Comparison of ENCODE assay signal across 1 cellular context in the genomic region with DNA sequence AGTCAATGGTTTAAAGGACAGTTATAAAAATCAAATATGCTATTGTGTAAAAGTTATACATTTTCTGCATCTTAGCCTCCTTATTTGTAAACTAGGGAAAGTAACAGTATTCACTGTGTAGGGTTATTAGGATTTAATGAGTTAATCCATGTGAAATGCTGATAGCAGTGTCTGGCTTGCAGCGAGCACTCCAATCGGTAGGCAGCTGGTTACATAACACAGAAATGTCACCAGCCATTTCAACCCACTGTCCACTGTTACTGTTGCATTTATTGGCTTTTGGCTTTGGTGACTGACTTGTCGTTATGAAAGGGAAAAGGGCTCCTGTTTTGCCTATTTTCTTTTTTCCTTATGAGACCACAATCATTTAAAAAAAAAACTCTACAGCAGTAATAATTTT.
TF ChIP-seq lines count a peak whose summit lies in the region.

No MANE protein-coding gene starts in this region.

TF ChIP-seq in HepG2, 621 proteins besides CTCF, POLR2A, EP300 and RAD21 (continued from another document):
- TF ChIP-seq, protein P1, sequence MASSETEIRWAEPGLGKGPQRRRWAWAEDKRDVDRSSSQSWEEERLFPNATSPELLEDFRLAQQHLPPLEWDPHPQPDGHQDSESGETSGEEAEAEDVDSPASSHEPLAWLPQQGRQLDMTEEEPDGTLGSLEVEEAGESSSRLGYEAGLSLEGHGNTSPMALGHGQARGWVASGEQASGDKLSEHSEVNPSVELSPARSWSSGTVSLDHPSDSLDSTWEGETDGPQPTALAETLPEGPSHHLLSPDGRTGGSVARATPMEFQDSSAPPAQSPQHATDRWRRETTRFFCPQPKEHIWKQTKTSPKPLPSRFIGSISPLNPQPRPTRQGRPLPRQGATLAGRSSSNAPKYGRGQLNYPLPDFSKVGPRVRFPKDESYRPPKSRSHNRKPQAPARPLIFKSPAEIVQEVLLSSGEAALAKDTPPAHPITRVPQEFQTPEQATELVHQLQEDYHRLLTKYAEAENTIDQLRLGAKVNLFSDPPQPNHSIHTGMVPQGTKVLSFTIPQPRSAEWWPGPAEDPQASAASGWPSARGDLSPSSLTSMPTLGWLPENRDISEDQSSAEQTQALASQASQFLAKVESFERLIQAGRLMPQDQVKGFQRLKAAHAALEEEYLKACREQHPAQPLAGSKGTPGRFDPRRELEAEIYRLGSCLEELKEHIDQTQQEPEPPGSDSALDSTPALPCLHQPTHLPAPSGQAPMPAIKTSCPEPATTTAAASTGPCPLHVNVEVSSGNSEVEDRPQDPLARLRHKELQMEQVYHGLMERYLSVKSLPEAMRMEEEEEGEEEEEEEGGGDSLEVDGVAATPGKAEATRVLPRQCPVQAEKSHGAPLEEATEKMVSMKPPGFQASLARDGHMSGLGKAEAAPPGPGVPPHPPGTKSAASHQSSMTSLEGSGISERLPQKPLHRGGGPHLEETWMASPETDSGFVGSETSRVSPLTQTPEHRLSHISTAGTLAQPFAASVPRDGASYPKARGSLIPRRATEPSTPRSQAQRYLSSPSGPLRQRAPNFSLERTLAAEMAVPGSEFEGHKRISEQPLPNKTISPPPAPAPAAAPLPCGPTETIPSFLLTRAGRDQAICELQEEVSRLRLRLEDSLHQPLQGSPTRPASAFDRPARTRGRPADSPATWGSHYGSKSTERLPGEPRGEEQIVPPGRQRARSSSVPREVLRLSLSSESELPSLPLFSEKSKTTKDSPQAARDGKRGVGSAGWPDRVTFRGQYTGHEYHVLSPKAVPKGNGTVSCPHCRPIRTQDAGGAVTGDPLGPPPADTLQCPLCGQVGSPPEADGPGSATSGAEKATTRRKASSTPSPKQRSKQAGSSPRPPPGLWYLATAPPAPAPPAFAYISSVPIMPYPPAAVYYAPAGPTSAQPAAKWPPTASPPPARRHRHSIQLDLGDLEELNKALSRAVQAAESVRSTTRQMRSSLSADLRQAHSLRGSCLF (CRISPR knock-in tag; IDR thresholded peaks at IDR 0.05; ENCODE audit: borderline replicate concordance) = no peak
- no peak for TF ChIP-seq BCL3 (CRISPR knock-in tag; IDR thresholded peaks at IDR 0.05)
- TF ChIP-seq ZEB1 (IDR thresholded peaks at IDR 0.05; ENCODE audit: insufficient replicate concordance, low read depth) = no peak
- no peak for TF ChIP-seq KAT2B (IDR thresholded peaks at IDR 0.05; ENCODE audit: borderline replicate concordance, low read depth, low read length)
- TF ChIP-seq NR2F1 (CRISPR knock-in tag; IDR thresholded peaks at IDR 0.05) = no peak
- TF ChIP-seq, protein P2, sequence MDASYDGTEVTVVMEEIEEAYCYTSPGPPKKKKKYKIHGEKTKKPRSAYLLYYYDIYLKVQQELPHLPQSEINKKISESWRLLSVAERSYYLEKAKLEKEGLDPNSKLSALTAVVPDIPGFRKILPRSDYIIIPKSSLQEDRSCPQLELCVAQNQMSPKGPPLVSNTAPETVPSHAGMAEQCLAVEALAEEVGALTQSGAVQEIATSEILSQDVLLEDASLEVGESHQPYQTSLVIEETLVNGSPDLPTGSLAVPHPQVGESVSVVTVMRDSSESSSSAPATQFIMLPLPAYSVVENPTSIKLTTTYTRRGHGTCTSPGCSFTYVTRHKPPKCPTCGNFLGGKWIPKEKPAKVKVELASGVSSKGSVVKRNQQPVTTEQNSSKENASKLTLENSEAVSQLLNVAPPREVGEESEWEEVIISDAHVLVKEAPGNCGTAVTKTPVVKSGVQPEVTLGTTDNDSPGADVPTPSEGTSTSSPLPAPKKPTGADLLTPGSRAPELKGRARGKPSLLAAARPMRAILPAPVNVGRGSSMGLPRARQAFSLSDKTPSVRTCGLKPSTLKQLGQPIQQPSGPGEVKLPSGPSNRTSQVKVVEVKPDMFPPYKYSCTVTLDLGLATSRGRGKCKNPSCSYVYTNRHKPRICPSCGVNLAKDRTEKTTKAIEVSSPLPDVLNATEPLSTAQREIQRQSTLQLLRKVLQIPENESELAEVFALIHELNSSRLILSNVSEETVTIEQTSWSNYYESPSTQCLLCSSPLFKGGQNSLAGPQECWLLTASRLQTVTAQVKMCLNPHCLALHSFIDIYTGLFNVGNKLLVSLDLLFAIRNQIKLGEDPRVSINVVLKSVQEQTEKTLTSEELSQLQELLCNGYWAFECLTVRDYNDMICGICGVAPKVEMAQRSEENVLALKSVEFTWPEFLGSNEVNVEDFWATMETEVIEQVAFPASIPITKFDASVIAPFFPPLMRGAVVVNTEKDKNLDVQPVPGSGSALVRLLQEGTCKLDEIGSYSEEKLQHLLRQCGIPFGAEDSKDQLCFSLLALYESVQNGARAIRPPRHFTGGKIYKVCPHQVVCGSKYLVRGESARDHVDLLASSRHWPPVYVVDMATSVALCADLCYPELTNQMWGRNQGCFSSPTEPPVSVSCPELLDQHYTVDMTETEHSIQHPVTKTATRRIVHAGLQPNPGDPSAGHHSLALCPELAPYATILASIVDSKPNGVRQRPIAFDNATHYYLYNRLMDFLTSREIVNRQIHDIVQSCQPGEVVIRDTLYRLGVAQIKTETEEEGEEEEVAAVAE (CRISPR knock-in tag; IDR thresholded peaks at IDR 0.05; ENCODE audit: borderline replicate concordance) = no peak
- no peak for TF ChIP-seq ZNF687 (CRISPR knock-in tag; IDR thresholded peaks at IDR 0.05)
- no peak for TF ChIP-seq ZBTB7A (CRISPR knock-in tag; IDR thresholded peaks at IDR 0.05)
- no peak for TF ChIP-seq FIP1L1 (IDR thresholded peaks at IDR 0.05; ENCODE audit: borderline replicate concordance, insufficient read depth, low read depth, low read length)
- TF ChIP-seq FUBP1 (CRISPR knock-in tag; IDR thresholded peaks at IDR 0.05; ENCODE audit: borderline replicate concordance) = no peak
- no peak for TF ChIP-seq HHEX (CRISPR knock-in tag; IDR thresholded peaks at IDR 0.05)
- no peak for TF ChIP-seq SNAI1 (CRISPR knock-in tag; IDR thresholded peaks at IDR 0.05; ENCODE audit: borderline replicate concordance)
